25 cellular contexts compared by ENCODE assay signal in genomic region chr10:119466076-119466475, GRCh38.
"Had no signal": no experiment of that assay in that cellular context is flagged by ENCODE, and none has a peak within 500 bp of the region (broad histone marks: within the 10 kb centered on the region; RNA-seq: fewer than 3 reads in every experiment).

No MANE protein-coding gene starts in this region.

- H3K4me1 ChIP-seq: ascending aorta, lower lobe of right lung, neural progenitor cell had no signal

- H3K9me3 Mint-ChIP-seq: activated CD8-positive, alpha-beta T cell treated with anti-CD3 and anti-CD28 coated beads for 36 hours; activated naive CD8-positive, alpha-beta T cell treated with anti-CD3 and anti-CD28 coated beads for 36 hours had no signal

- H3K27me3 Mint-ChIP-seq: activated CD8-positive, alpha-beta T cell treated with anti-CD3 and anti-CD28 coated beads for 36 hours; activated naive CD8-positive, alpha-beta T cell treated with anti-CD3 and anti-CD28 coated beads for 36 hours had no signal

- H3K36me3 Mint-ChIP-seq: activated naive CD8-positive, alpha-beta T cell treated with anti-CD3 and anti-CD28 coated beads for 36 hours; brain; natural killer cell; neural progenitor cell had no signal

- H2AFZ ChIP-seq: neural progenitor cell had no signal

- H3K9ac ChIP-seq: neural progenitor cell had no signal

- H3K27me3 ChIP-seq: ascending aorta, heart left ventricle, right atrium auricular region, tibial nerve had no signal

- DNase-seq: activated T-cell treated with anti-CD3 and anti-CD28 coated beads for 4 hours, cerebellar nuclear complex, dorsolateral prefrontal cortex, foreskin fibroblast, hypothalamus, kidney glomerular epithelial cell, lower lobe of right lung, occipital lobe, WERI-Rb-1 had no signal

- H3K4me3 Mint-ChIP-seq: activated CD4-positive, alpha-beta T cell treated with anti-CD3 and anti-CD28 coated beads, Interleukin-2, amount 10 ng/mL, durations not matched to agents 24 days and 14 days; activated CD8-positive, alpha-beta T cell treated with anti-CD3 and anti-CD28 coated beads for 36 hours; activated naive CD4-positive, alpha-beta T cell treated with anti-CD3 and anti-CD28 coated beads for 36 hours; activated naive CD8-positive, alpha-beta T cell treated with anti-CD3 and anti-CD28 coated beads for 36 hours; activated T-cell treated with anti-CD3 and anti-CD28 coated beads, Interleukin-2, amount 50 U/mL, for 72 hours; brain; neural progenitor cell had no signal

- ATAC-seq: left lobe of liver, lower lobe of right lung had no signal

- H3K27ac ChIP-seq: ascending aorta, cardiac muscle cell, coronary artery, dorsolateral prefrontal cortex, heart left ventricle, lower lobe of right lung, neural progenitor cell, right atrium auricular region, suprapubic skin, tibial nerve, WERI-Rb-1 had no signal

- H3K4me3 ChIP-seq: ascending aorta, cardiac muscle cell, coronary artery, dorsolateral prefrontal cortex, heart left ventricle, lower lobe of right lung, neural progenitor cell, right atrium auricular region, suprapubic skin, tibial nerve had no signal

- H3K4me1 Mint-ChIP-seq: brain, neural progenitor cell had no signal

- H3K4me2 ChIP-seq: neural progenitor cell had no signal

- H3K36me3 ChIP-seq: ascending aorta, cardiac muscle cell, heart left ventricle, lower lobe of right lung, neural progenitor cell, right atrium auricular region, suprapubic skin, tibial nerve, WERI-Rb-1 had no signal

- H3K27ac Mint-ChIP-seq: activated CD4-positive, alpha-beta T cell treated with anti-CD3 and anti-CD28 coated beads, Interleukin-2, amount 10 ng/mL, durations not matched to agents 24 days and 14 days; activated CD8-positive, alpha-beta T cell treated with anti-CD3 and anti-CD28 coated beads for 36 hours; activated naive CD4-positive, alpha-beta T cell treated with anti-CD3 and anti-CD28 coated beads for 36 hours; activated naive CD8-positive, alpha-beta T cell treated with anti-CD3 and anti-CD28 coated beads for 36 hours; activated T-cell treated with anti-CD3 and anti-CD28 coated beads, Interleukin-2, amount 50 U/mL, for 72 hours; brain; natural killer cell had no signal

- H3K9me3 ChIP-seq: ascending aorta, lower lobe of right lung, right atrium auricular region, suprapubic skin had no signal
